Comparison of ENCODE assay signal across 16 cellular contexts in genomic region chr2:50402654-50402960, GRCh38.
A peak's percentile ranks its signal among the peaks of the same experiment; 100 is the strongest.
DNase-seq lines count a peak whose midpoint lies in the region; ATAC-seq and TF ChIP-seq lines count a peak whose summit lies in the region.
"Had no signal": no experiment of that assay in that cellular context is flagged by ENCODE, and none has a peak within 500 bp of the region (broad histone marks: within the 10 kb centered on the region; RNA-seq: fewer than 3 reads in every experiment).

No MANE protein-coding gene starts in this region.

- no peaks in the 10 kb centered on the region for H3K27me3 ChIP-seq in CD4-positive, alpha-beta T cell (ENCODE audit: control insufficient read depth, insufficient read depth, low read length)
- H3K27me3 ChIP-seq: neutrophil, sigmoid colon had no signal

- no peaks in the 10 kb centered on the region for H3K4me1 Mint-ChIP-seq in CD4-positive, alpha-beta T cell (ENCODE audit: low read depth)
- H3K4me1 Mint-ChIP-seq in brain: peaks cover 34% of the 10 kb centered on the region
- H3K4me1 Mint-ChIP-seq: activated CD4-positive, alpha-beta memory T cell treated with anti-CD3 and anti-CD28 coated beads, Interleukin-2, amount 10 ng/mL, durations not matched to agents 7 days and 5 days; memory B cell had no signal

- no peak for DNase-seq in CD4-positive, alpha-beta T cell
- no peak for DNase-seq in HCEC 1CT
- no peak for DNase-seq in GM13977 (ENCODE audit: low spot score)
- DNase-seq in NCI-H2196 treated with DMSO at 0.1 percent for 48 hours (lab: John Stamatoyannopoulos, UW; ENCODE audit: unreplicated experiment): no peak
- DNase-seq: stimulated activated CD4-positive, alpha-beta T cell treated with anti-CD3 and anti-CD28 coated beads, Interleukin-4, amount 100 ng/mL, for 1 hour had no signal

- H3K9me3 Mint-ChIP-seq in CD4-positive, alpha-beta T cell: no peaks in the 10 kb centered on the region
- H3K9me3 Mint-ChIP-seq in brain: no peaks in the 10 kb centered on the region
- H3K9me3 Mint-ChIP-seq: activated CD4-positive, alpha-beta memory T cell treated with anti-CD3 and anti-CD28 coated beads, Interleukin-2, amount 10 ng/mL, durations not matched to agents 7 days and 5 days; memory B cell had no signal

- CTCF ChIA-PET in CD4-positive, alpha-beta T cell (lab: Charles Lee): no interaction called here

- H3K27ac Mint-ChIP-seq in CD4-positive, alpha-beta T cell: no peak overlapping the region
- H3K27ac Mint-ChIP-seq in brain: peak overlapping the region in 3 of 5 experiments; percentile 1 to 29 (median 18)
- H3K27ac Mint-ChIP-seq: activated CD4-positive, alpha-beta memory T cell treated with anti-CD3 and anti-CD28 coated beads, Interleukin-2, amount 10 ng/mL, durations not matched to agents 7 days and 5 days; memory B cell had no signal

- intact Hi-C loops in CD4-positive, alpha-beta T cell (cut with DNase I, micrococcal nuclease): loop anchor here in 1 of 2 experiments (10.0 kb wide), 1 partner anchor 1798 kb away; no protein-coding TSS in a partner anchor

- H3K36me3 Mint-ChIP-seq in CD4-positive, alpha-beta T cell (ENCODE audit: low read depth): no peaks in the 10 kb centered on the region
- H3K36me3 Mint-ChIP-seq in brain: no peaks in the 10 kb centered on the region
- H3K36me3 Mint-ChIP-seq: memory B cell had no signal

- POLR2A ChIA-PET in CD4-positive, alpha-beta T cell (lab: Charles Lee): no interaction called here

- peak; percentile 19 for TF ChIP-seq CTCF in CD4-positive, alpha-beta T cell (IDR thresholded peaks at IDR 0.05)
- TF ChIP-seq CTCF in brain (conservative IDR thresholded peaks at IDR 0.05) (peak in 1 of 2 experiments; percentile 30), GM13977 (IDR thresholded peaks at IDR 0.05; ENCODE audit: extremely low read depth, insufficient read depth, missing control alignments) (no peak)

- H3K4me3 Mint-ChIP-seq in CD4-positive, alpha-beta T cell: no peak overlapping the region
- H3K4me3 Mint-ChIP-seq in brain: peak overlapping the region in 2 of 5 experiments; percentile 41 to 61
- H3K4me3 Mint-ChIP-seq: activated CD4-positive, alpha-beta memory T cell treated with anti-CD3 and anti-CD28 coated beads, Interleukin-2, amount 10 ng/mL, durations not matched to agents 7 days and 5 days; memory B cell had no signal

- H3K9me3 ChIP-seq in CD4-positive, alpha-beta T cell (ENCODE audit: control insufficient read depth, low read length): no peaks in the 10 kb centered on the region
- H3K9me3 ChIP-seq: neutrophil, sigmoid colon, SK-N-SH, thoracic aorta had no signal

- H3K27ac ChIP-seq in CD4-positive, alpha-beta T cell (ENCODE audit: low read depth, low read length): no peak overlapping the region
- H3K27ac ChIP-seq: HL-60, neutrophil, sigmoid colon, thoracic aorta had no signal

- no peak for ATAC-seq in CD4-positive, alpha-beta T cell (ENCODE audit: poor library complexity)
- ATAC-seq in GM21360 (IDR thresholded peaks at IDR 0.05; ENCODE audit: unreplicated experiment) (peak; percentile 18), HG02970 (IDR thresholded peaks at IDR 0.05; ENCODE audit: low FRiP score, unreplicated experiment) (peak; percentile 7), HG03095 (IDR thresholded peaks at IDR 0.05; ENCODE audit: unreplicated experiment) (no peak)

- H3K27me3 Mint-ChIP-seq in CD4-positive, alpha-beta T cell: no peaks in the 10 kb centered on the region
- H3K27me3 Mint-ChIP-seq in brain: no peaks in the 10 kb centered on the region
- H3K27me3 Mint-ChIP-seq: activated CD4-positive, alpha-beta memory T cell treated with anti-CD3 and anti-CD28 coated beads, Interleukin-2, amount 10 ng/mL, durations not matched to agents 7 days and 5 days; memory B cell had no signal

- in situ Hi-C loops in GM13977 (cut with MboI; ENCODE audit: low pct_unique_long_range_greater_than_20kb, low sequenced_read_pairs, unreplicated experiment): no loop called here

Comparison
In these comparisons a context has a peak if more than half of its experiments do, and no peak if none do; other contexts are left out.
1. ATAC-seq: peak in GM21360 (single experiment) and HG02970 (single experiment); none in CD4-positive, alpha-beta T cell (single experiment) and HG03095 (single experiment).